In the genomic region with DNA sequence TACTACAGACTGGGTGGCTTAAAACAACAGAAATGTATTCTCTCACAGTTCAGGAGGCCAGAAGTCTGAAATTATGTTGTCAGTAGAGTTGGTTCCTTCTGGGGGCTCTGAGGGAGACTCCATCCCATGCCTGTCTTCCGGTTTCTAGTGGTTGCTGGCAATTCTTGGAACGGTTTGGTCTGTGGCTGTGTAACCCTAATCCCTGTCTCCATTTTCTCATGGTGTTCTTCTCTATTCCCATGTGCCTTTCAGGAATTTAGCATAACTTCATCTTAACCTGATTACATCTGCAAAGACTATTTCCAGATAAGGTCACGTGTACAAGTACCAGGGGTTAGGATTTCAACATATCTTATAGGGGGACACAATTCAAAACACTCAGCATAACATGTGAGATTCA, we compare ENCODE assay signal across 21 cellular contexts.
DNase-seq lines count a peak whose midpoint lies in the region; ATAC-seq and TF ChIP-seq lines count a peak whose summit lies in the region.
"Had no signal": no experiment of that assay in that cellular context is flagged by ENCODE, and none has a peak within 500 bp of the region (broad histone marks: within the 10 kb centered on the region; RNA-seq: fewer than 3 reads in every experiment).

No MANE protein-coding gene starts in this region.

- peaks cover 0 to 20% (median 2%) of the 10 kb centered on the region in 10 experiments; a peak in 9 of 20 replicates for H3K4me1 ChIP-seq in BLaER1 treated with 17β-estradiol and CSF1 and Interleukin-3, amounts not matched to agents 10 nM and 100 nM
- H3K4me1 ChIP-seq in RWPE2 (ENCODE audit: insufficient read depth, poor library complexity, severe bottlenecking) = peaks cover 14% of the 10 kb centered on the region
- H3K4me1 ChIP-seq: A549 had no signal

- DNase-seq in RWPE2 (ENCODE audit: low spot score) (no peak), fibroblast of gingiva (ENCODE audit: low read depth) (peak; percentile 21), osteocyte (ENCODE audit: extremely low spot score, unreplicated experiment) (no peak), NCI-H345 (lab: John Stamatoyannopoulos, UW) (no peak), NCI-H2029 treated with DMSO at 0.1 percent for 48 hours (lab: John Stamatoyannopoulos, UW) (no peak), putamen (ENCODE audit: low spot score) (no peak)
- DNase-seq: CD4-positive, alpha-beta memory T cell; DND-41; GF-D8; NCI-H1436; NCI-H2029; NCI-H2171 treated with DMSO at 0.1 percent for 48 hours; NCI-H510A treated with DMSO at 0.1 percent for 48 hours; SHP77 had no signal

- peaks cover 11 to 67% (median 22%) of the 10 kb centered on the region in 11 experiments for H3K9me3 ChIP-seq in BLaER1 treated with 17β-estradiol and CSF1 and Interleukin-3, amounts not matched to agents 10 nM and 100 nM (replicated peaks in 1 of 11)
- no peaks in the 10 kb centered on the region for H3K9me3 ChIP-seq in RWPE2 (ENCODE audit: severe bottlenecking)

- no peaks in the 10 kb centered on the region for H3K36me3 ChIP-seq in BLaER1 treated with 17β-estradiol and CSF1 and Interleukin-3, amounts not matched to agents 10 nM and 100 nM
- H3K36me3 ChIP-seq in RWPE2 (ENCODE audit: low read depth) = no peaks in the 10 kb centered on the region

- H3K4me1 Mint-ChIP-seq in osteocyte (ENCODE audit: unreplicated experiment) = peaks cover 16% of the 10 kb centered on the region
- H3K4me1 Mint-ChIP-seq: CD4-positive, alpha-beta memory T cell had no signal

- H3K27ac Mint-ChIP-seq in osteocyte (ENCODE audit: unreplicated experiment) = peak overlapping the region; percentile 72
- H3K27ac Mint-ChIP-seq: CD4-positive, alpha-beta memory T cell had no signal

- no peak for ATAC-seq in RWPE2 (ENCODE audit: low read depth)
- no peak for ATAC-seq in HG02763 (IDR thresholded peaks at IDR 0.05; ENCODE audit: unreplicated experiment)
- ATAC-seq: A549, K562, Panc1, SK-N-SH treated with all-trans-retinoic acid at 6 μM for 48 hours had no signal

- H3K9me3 Mint-ChIP-seq in osteocyte (ENCODE audit: unreplicated experiment) = peaks cover 9% of the 10 kb centered on the region

- 0 out of 22 replicates have a peak, but pooled peaks cover 0 to 3% (median 0%) of the 10 kb centered on the region in 11 experiments for H4K20me1 ChIP-seq in BLaER1 treated with 17β-estradiol and CSF1 and Interleukin-3, amounts not matched to agents 10 nM and 100 nM

- H3K4me2 ChIP-seq in BLaER1 treated with 17β-estradiol and CSF1 and Interleukin-3, amounts not matched to agents 10 nM and 100 nM = peak overlapping the region in 4 of 11 experiments; percentile 2 to 37 (median 23); a peak in 5 of 22 replicates
- H3K4me2 ChIP-seq: A549 had no signal

- peak overlapping the region in 6 of 11 experiments; percentile 65 to 91 (median 77); a peak in 10 of 22 replicates for H3K27ac ChIP-seq in BLaER1 treated with 17β-estradiol and CSF1 and Interleukin-3, amounts not matched to agents 10 nM and 100 nM
- H3K27ac ChIP-seq in RWPE2 (ENCODE audit: poor library complexity, severe bottlenecking) = peak overlapping the region; percentile 79
- H3K27ac ChIP-seq: A549, GM23248 had no signal

- no peak overlapping the region for H3K4me3 Mint-ChIP-seq in osteocyte (ENCODE audit: unreplicated experiment)
- H3K4me3 Mint-ChIP-seq: CD4-positive, alpha-beta memory T cell had no signal

- H3K36me3 Mint-ChIP-seq in osteocyte (ENCODE audit: unreplicated experiment) = peaks cover 6% of the 10 kb centered on the region
- H3K36me3 Mint-ChIP-seq: CD4-positive, alpha-beta memory T cell had no signal

- no peaks in the 10 kb centered on the region for H3K27me3 Mint-ChIP-seq in osteocyte (ENCODE audit: unreplicated experiment)

- H3K4me3 ChIP-seq in BLaER1 treated with 17β-estradiol and CSF1 and Interleukin-3, amounts not matched to agents 10 nM and 100 nM = 0 out of 20 replicates have a peak overlapping the region, but pooled peaks of 1 of the 10 experiments have one; percentile 5
- H3K4me3 ChIP-seq in RWPE2 (ENCODE audit: severe bottlenecking) = no peak overlapping the region
- H3K4me3 ChIP-seq: A549, GM23248, K562 had no signal

- H3K27me3 ChIP-seq in BLaER1 treated with 17β-estradiol and CSF1 and Interleukin-3, amounts not matched to agents 10 nM and 100 nM = no peaks in the 10 kb centered on the region
- peaks cover 3% of the 10 kb centered on the region for H3K27me3 ChIP-seq in RWPE2 (ENCODE audit: insufficient read depth, poor library complexity, severe bottlenecking)

- peak overlapping the region in 2 of 11 experiments; percentile 22 to 61; a peak in 2 of 22 replicates for H3K9ac ChIP-seq in BLaER1 treated with 17β-estradiol and CSF1 and Interleukin-3, amounts not matched to agents 10 nM and 100 nM
- H3K9ac ChIP-seq: GM23248 had no signal

- TF ChIP-seq CTCF in RWPE2 (IDR thresholded peaks at IDR 0.05; ENCODE audit: poor library complexity, severe bottlenecking) (no peak), osteocyte (IDR thresholded peaks at IDR 0.05) (no peak)
